8 cellular contexts compared by ENCODE assay signal in genomic region chr16:20899503-20900298, GRCh38. TPM values are rescaled to one million over a fixed set of nuclear protein-coding genes. Genes with fewer than 3 reads are reported as not detected.
DNase-seq lines count a peak whose midpoint lies in the region; ATAC-seq and TF ChIP-seq lines count a peak whose summit lies in the region.

No MANE protein-coding gene starts in this region.

- H3K27me3 Mint-ChIP-seq in activated T-cell treated with anti-CD3 and anti-CD28 coated beads, Interleukin-2, amount 50 U/mL, for 24 hours = no peaks in the 10 kb centered on the region

- peak overlapping the region; percentile 98 for H3K27ac Mint-ChIP-seq in activated T-cell treated with anti-CD3 and anti-CD28 coated beads, Interleukin-2, amount 50 U/mL, for 24 hours

- peaks cover 0 to 67% of the 10 kb centered on the region in 2 donors for H3K4me1 ChIP-seq in right atrium auricular region
- H3K4me1 ChIP-seq in gastrocnemius medialis = peaks cover 24 to 55% of the 10 kb centered on the region in 2 donors

- POLR2A ChIA-PET in AG04450 (lab: Yijun Ruan, JAX) (interaction anchor here (0.6 to 1.9 kb wide), 9 partner anchors 10 to 1545 kb away, joined by 3 to 13 read pairs (median 4); partner anchors contain the start of genes ERI2 and REXO5), HEK293T (lab: Yijun Ruan, JAX) (interaction anchor here (1.0 to 2.0 kb wide), 7 partner anchors 12 to 93 kb away, joined by 3 to 6 read pairs (median 4); no protein-coding TSS in a partner anchor)

- intact Hi-C loops in gastrocnemius medialis (cut with DNase I; ENCODE audit: low total_unique reads) = loop anchor here (1.0 to 10.0 kb wide), 7 partner anchors 48 to 1397 kb away; partner anchors contain the start of genes ERI2, POLR3E, REXO5 and THUMPD1

- H3K9me3 ChIP-seq in AG04450 (ENCODE audit: control insufficient read depth, insufficient read depth, low read length) (no peaks in the 10 kb centered on the region), right atrium auricular region (no peaks in the 10 kb centered on the region), gastrocnemius medialis (no peaks in the 10 kb centered on the region)

- DNase-seq in AG04450 (ENCODE audit: low read depth, low spot score) (no peak), HEK293T (ENCODE audit: extremely low spot score) (peak; percentile 15), right atrium auricular region (ENCODE audit: low spot score) (no peak), gastrocnemius medialis (no peak), DMS153 (lab: John Stamatoyannopoulos, UW) (no peak), DMS79 (lab: John Stamatoyannopoulos, UW) (no peak)
- no peak for DNase-seq in activated T-cell treated with anti-CD3 and anti-CD28 coated beads, Interleukin-2, amount 50 U/mL, for 24 hours

- H3K36me3 ChIP-seq in right atrium auricular region = peaks cover 9% of the 10 kb centered on the region
- peaks cover 0 to 6% of the 10 kb centered on the region in 2 donors for H3K36me3 ChIP-seq in gastrocnemius medialis

- peak overlapping the region; percentile 91 for H3K27ac ChIP-seq in AG04450 (ENCODE audit: low read depth, low read length)
- H3K27ac ChIP-seq in right atrium auricular region = peak overlapping the region; percentile 96 to 99
- H3K27ac ChIP-seq in gastrocnemius medialis = peak overlapping the region; percentile 93 to 97 (median 94)

- H3K27me3 ChIP-seq in AG04450 (ENCODE audit: control insufficient read depth, insufficient read depth, low read length) (no peaks in the 10 kb centered on the region), right atrium auricular region (no peaks in the 10 kb centered on the region), gastrocnemius medialis (no peaks in the 10 kb centered on the region)

- TF ChIP-seq POLR2A in gastrocnemius medialis (IDR thresholded peaks at IDR 0.05) = no peak

- peaks cover 68% of the 10 kb centered on the region for H3K4me1 Mint-ChIP-seq in activated T-cell treated with anti-CD3 and anti-CD28 coated beads, Interleukin-2, amount 50 U/mL, for 24 hours (ENCODE audit: low read depth)

- in situ Hi-C loops in gastrocnemius medialis (cut with MboI; ENCODE audit: low sequenced_read_pairs in 4 of 4) = loop anchor here in 1 of 4 donors (10.0 kb wide), 1 partner anchor 1295 kb away; no protein-coding TSS in a partner anchor

- CTCF ChIA-PET in AG04450 (lab: Charles Lee) (interaction anchor here (1.2 to 3.8 kb wide), 3 partner anchors 16 to 401 kb away, joined by 3 to 26 read pairs (median 6); no protein-coding TSS in a partner anchor), HEK293T (lab: Yijun Ruan, JAX) (no interaction called here)

- TF ChIP-seq CTCF in AG04450 (IDR thresholded peaks at IDR 0.05; ENCODE audit: low read depth, low read length) (0 out of 2 replicates have a peak, but pooled peaks have one; percentile 3), right atrium auricular region (IDR thresholded peaks at IDR 0.05) (no peak), gastrocnemius medialis (IDR thresholded peaks at IDR 0.05 in 4 of 5, conservative IDR thresholded peaks at IDR 0.05 in 1 of 5) (no peak)

- ATAC-seq in gastrocnemius medialis = no peak
- ATAC-seq in GM19324 (IDR thresholded peaks at IDR 0.05; ENCODE audit: low FRiP score, unreplicated experiment) = no peak

- H3K36me3 Mint-ChIP-seq in activated T-cell treated with anti-CD3 and anti-CD28 coated beads, Interleukin-2, amount 50 U/mL, for 24 hours (ENCODE audit: low read depth) = peaks cover 62% of the 10 kb centered on the region

- H3K4me3 Mint-ChIP-seq in activated T-cell treated with anti-CD3 and anti-CD28 coated beads, Interleukin-2, amount 50 U/mL, for 24 hours = peak overlapping the region; percentile 90

- no peaks in the 10 kb centered on the region for H3K9me3 Mint-ChIP-seq in activated T-cell treated with anti-CD3 and anti-CD28 coated beads, Interleukin-2, amount 50 U/mL, for 24 hours

- peak overlapping the region; percentile 95 for H3K4me3 ChIP-seq in AG04450 (ENCODE audit: low read depth, low read length)
- peak overlapping the region; percentile 68 to 89 for H3K4me3 ChIP-seq in right atrium auricular region
- peak overlapping the region; percentile 81 to 94 (median 86) for H3K4me3 ChIP-seq in gastrocnemius medialis

TF ChIP-seq in HEK293T, 16 proteins besides CTCF, POLR2A, EP300 and RAD21:
- TF ChIP-seq FOXA1 (IDR thresholded peaks at IDR 0.05) (no peak), ELF4 (IDR thresholded peaks at IDR 0.05) (no peak)
TF ChIP-seq in HEK293T: peak in this region for 0.

RNA-seq across cellular contexts. Expression of gene DCUN1D3, which starts 0.5 kb away (rescaled TPM):
- polyA plus RNA-seq in AG04450 (2011; rRNA removed) = 11.3 and 12.0 TPM in 2 replicates
- polyA minus RNA-seq in AG04450 (2011; rRNA and poly(A)+ RNA removed) = 30.8 and 36.5 TPM in 2 replicates
- total RNA-seq in right atrium auricular region (10 to 100 TPM in 1 of 2 donors, 1 to 10 TPM in 1; 10.0 to 13.4 TPM), gastrocnemius medialis (10 to 100 TPM in 1 of 4 donors, 1 to 10 TPM in 3; 7.6 to 10.5 (median 8.3) TPM)

RNA-seq across cellular contexts. Expression of gene LYRM1, which starts 0.9 kb away (rescaled TPM):
- 32.3 and 41.1 TPM in 2 replicates for polyA plus RNA-seq in AG04450 (2011; rRNA removed)
- 17.9 and 19.1 TPM in 2 replicates for polyA minus RNA-seq in AG04450 (2011; rRNA and poly(A)+ RNA removed)
- total RNA-seq in right atrium auricular region = 10 to 100 TPM; 54.2 to 58.7 TPM
- 10 to 100 TPM; 36.4 to 74.7 (median 38.8) TPM for total RNA-seq in gastrocnemius medialis
